ENCODE assay signal across 8 cellular contexts in the genomic region with DNA sequence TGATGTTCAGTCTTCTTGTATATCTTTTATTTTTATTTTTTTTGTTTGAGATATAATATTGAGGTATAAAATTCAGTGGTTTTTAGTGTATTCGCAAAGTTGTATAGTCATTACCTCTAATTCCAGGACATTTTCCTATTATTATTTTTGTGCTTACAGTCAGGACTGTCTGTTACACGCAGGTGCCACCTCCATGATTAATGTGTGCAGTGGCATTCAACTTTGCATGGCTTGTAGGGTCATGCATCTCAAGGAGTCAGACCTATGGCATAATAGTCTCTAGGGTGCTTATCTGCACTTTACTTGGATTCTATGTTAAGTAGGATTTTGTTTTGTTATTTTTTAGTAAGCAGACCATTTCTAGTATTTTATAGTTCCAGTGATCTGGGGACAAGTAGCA. TPM values are rescaled to one million over a fixed set of nuclear protein-coding genes. Genes with fewer than 3 reads are reported as not detected.
DNase-seq lines count a peak whose midpoint lies in the region; ATAC-seq lines count a peak whose summit lies in the region.

No MANE protein-coding gene starts in this region.

- H3K4me1 Mint-ChIP-seq in natural killer cell treated with Interleukin-12 subunit alpha and Interleukin-12 subunit beta and Interleukin-15 and Interleukin-18, amount 100 ng/mL, for 72 hours (ENCODE audit: low read depth in 2 of 2): peaks cover 15 to 22% of the 10 kb centered on the region in 2 donors

- DNase-seq in LoVo (ENCODE audit: low spot score) (peak; percentile 13), dermis blood vessel endothelial cell (no peak), sciatic nerve (ENCODE audit: low spot score) (no peak), superior temporal gyrus (ENCODE audit: extremely low spot score) (no peak)
- no peak for DNase-seq in natural killer cell treated with Interleukin-12 subunit alpha and Interleukin-12 subunit beta and Interleukin-15 and Interleukin-18, amount 100 ng/mL, for 72 hours (ENCODE audit: low spot score)

- intact Hi-C loops in sciatic nerve (cut with DNase I): no loop called here

- H3K27me3 ChIP-seq in BLaER1 (no peaks in the 10 kb centered on the region), duodenal mucosa (ENCODE audit: control insufficient read depth in 1 of 2, insufficient read depth in 2 of 2, low read length in 2 of 2) (no peaks in the 10 kb centered on the region)

- H3K9me3 ChIP-seq in BLaER1: no peaks in the 10 kb centered on the region
- no peaks in the 10 kb centered on the region for H3K9me3 ChIP-seq in duodenal mucosa (ENCODE audit: control insufficient read depth in 1 of 2, low read length in 2 of 2)

- H3K4me2 ChIP-seq in BLaER1: peak overlapping the region; percentile 82

- H3K4me1 ChIP-seq in BLaER1: peaks cover 15% of the 10 kb centered on the region
- peaks cover 8 to 11% of the 10 kb centered on the region in 2 donors for H3K4me1 ChIP-seq in duodenal mucosa (ENCODE audit: control insufficient read depth in 1 of 2, insufficient read depth in 2 of 2, low read length in 2 of 2)

- peak overlapping the region; percentile 84 for H3K4me3 ChIP-seq in BLaER1
- peak overlapping the region; percentile 97 to 98 for H3K4me3 ChIP-seq in duodenal mucosa (ENCODE audit: low read depth in 1 of 2, low read length in 2 of 2)

- H3K36me3 Mint-ChIP-seq in natural killer cell treated with Interleukin-12 subunit alpha and Interleukin-12 subunit beta and Interleukin-15 and Interleukin-18, amount 100 ng/mL, for 72 hours: peaks cover 14% of the 10 kb centered on the region

- peak overlapping the region; percentile 92 for H3K4me3 Mint-ChIP-seq in natural killer cell treated with Interleukin-12 subunit alpha and Interleukin-12 subunit beta and Interleukin-15 and Interleukin-18, amount 100 ng/mL, for 72 hours

- H3K27ac ChIP-seq in BLaER1 (no peak overlapping the region), duodenal mucosa (ENCODE audit: low read depth, low read length) (no peak overlapping the region)

- no peaks in the 10 kb centered on the region for H4K20me1 ChIP-seq in BLaER1

- H3K27me3 Mint-ChIP-seq in natural killer cell treated with Interleukin-12 subunit alpha and Interleukin-12 subunit beta and Interleukin-15 and Interleukin-18, amount 100 ng/mL, for 72 hours: no peaks in the 10 kb centered on the region

- peak overlapping the region; percentile 87 for H3K9ac ChIP-seq in BLaER1
- peak overlapping the region; percentile 93 to 94 for H3K9ac ChIP-seq in duodenal mucosa (ENCODE audit: low read depth in 1 of 2, low read length in 2 of 2)

- H3K36me3 ChIP-seq in BLaER1 (peaks cover 29% of the 10 kb centered on the region), duodenal mucosa (ENCODE audit: control insufficient read depth in 1 of 2, insufficient read depth in 2 of 2, low read length in 2 of 2) (peaks cover 12 to 27% of the 10 kb centered on the region in 2 donors)

- H3K27ac Mint-ChIP-seq in natural killer cell treated with Interleukin-12 subunit alpha and Interleukin-12 subunit beta and Interleukin-15 and Interleukin-18, amount 100 ng/mL, for 72 hours: peak overlapping the region; percentile 84 to 94

- no peaks in the 10 kb centered on the region for H3K9me3 Mint-ChIP-seq in natural killer cell treated with Interleukin-12 subunit alpha and Interleukin-12 subunit beta and Interleukin-15 and Interleukin-18, amount 100 ng/mL, for 72 hours

- ATAC-seq in natural killer cell treated with Interleukin-12 subunit alpha and Interleukin-12 subunit beta and Interleukin-15 and Interleukin-18, amount 100 ng/mL, for 72 hours: no peak
- ATAC-seq in sciatic nerve (no peak), GM19455 (IDR thresholded peaks at IDR 0.05; ENCODE audit: unreplicated experiment) (no peak)

RNA-seq across cellular contexts. Expression of gene CTR9, which starts 1.0 kb away (rescaled TPM):
- 10 to 100 TPM; 42.9 to 45.7 TPM for total RNA-seq in natural killer cell treated with Interleukin-12 subunit alpha and Interleukin-12 subunit beta and Interleukin-15 and Interleukin-18, amount 100 ng/mL, for 72 hours
- total RNA-seq in dermis blood vessel endothelial cell (35.4 and 48.3 TPM in 2 replicates), sciatic nerve (31.9 TPM)

RNA-seq across cellular contexts. Expression of gene EIF4G2, which starts 56.7 kb away (rescaled TPM):
- 1,000 to 10,000 TPM in 1 of 2 donors, 100 to 1,000 TPM in 1; 997 to 1,080 TPM for total RNA-seq in natural killer cell treated with Interleukin-12 subunit alpha and Interleukin-12 subunit beta and Interleukin-15 and Interleukin-18, amount 100 ng/mL, for 72 hours
- 646 and 1,063 TPM in 2 replicates for total RNA-seq in dermis blood vessel endothelial cell
- 567 TPM for total RNA-seq in sciatic nerve

RNA-seq across cellular contexts. Expression of gene IRAG1, which starts 58.5 kb away (rescaled TPM):
- total RNA-seq in natural killer cell treated with Interleukin-12 subunit alpha and Interleukin-12 subunit beta and Interleukin-15 and Interleukin-18, amount 100 ng/mL, for 72 hours: not detected
- total RNA-seq in dermis blood vessel endothelial cell (0.51 and 0.79 TPM in 2 replicates), sciatic nerve (9.6 TPM)
